24 cellular contexts compared by ENCODE assay signal in the genomic region with DNA sequence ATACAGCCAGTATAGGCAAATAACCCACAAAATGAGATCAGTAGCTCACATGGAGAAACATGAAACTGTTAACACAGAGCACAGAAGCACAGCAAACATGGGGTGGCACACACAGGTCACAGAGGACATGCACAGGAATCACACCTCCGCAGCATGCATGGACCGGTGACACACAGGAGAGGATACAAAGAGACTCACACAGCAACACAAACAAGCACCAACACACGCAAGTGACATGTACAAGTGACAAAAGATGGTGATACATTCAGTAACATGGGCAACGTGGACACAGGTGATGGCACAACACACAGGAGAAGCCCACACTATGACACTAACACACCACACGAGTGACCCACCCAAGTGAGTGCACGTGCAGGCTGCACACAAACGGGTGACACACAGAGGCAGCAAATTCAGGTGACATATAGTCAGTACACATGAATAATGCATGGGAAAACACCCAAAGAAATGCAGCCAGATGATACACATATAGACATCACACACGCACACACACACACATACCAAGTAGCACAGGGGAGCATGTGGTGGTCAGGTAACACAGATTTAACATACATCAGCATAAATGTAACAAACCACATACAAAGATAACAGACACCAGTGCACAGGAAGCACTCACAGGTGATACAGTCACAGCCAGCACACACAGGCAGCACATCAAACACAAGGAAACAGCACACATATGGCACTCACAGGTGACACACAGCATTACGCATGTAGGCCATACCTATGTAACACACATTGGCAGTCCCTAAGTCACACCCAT.
"Had no signal": no experiment of that assay in that cellular context is flagged by ENCODE, and none has a peak within 500 bp of the region (broad histone marks: within the 10 kb centered on the region; RNA-seq: fewer than 3 reads in every experiment).

No MANE protein-coding gene starts in this region.

- H3K27ac ChIP-seq: adrenal gland, ascending aorta, brain microvascular endothelial cell, dorsolateral prefrontal cortex, esophagus squamous epithelium, gastrocnemius medialis, neutrophil, parathyroid adenoma, stomach, transverse colon, vagina had no signal

- H3K4me1 ChIP-seq: adrenal gland, ascending aorta, gastrocnemius medialis, parathyroid adenoma, stomach, transverse colon had no signal

- ATAC-seq: gastrocnemius medialis; left ventricle myocardium superior; sciatic nerve; stimulated activated memory B cell treated with anti-CD40 and anti-IgM and Interleukin-4, amounts not matched to agents 10 μg/mL and 1 μg/mL and 100 μg/mL, for 72 hours; WTC11 had no signal

- H3K4me3 ChIP-seq: adrenal gland, ascending aorta, esophagus squamous epithelium, gastrocnemius medialis, stomach, transverse colon, vagina had no signal

- H3K79me2 ChIP-seq: parathyroid adenoma had no signal

- H3K27me3 ChIP-seq: adrenal gland, ascending aorta, brain microvascular endothelial cell, gastrocnemius medialis, neutrophil, transverse colon, vagina had no signal

- H3K9me3 ChIP-seq: adrenal gland, ascending aorta, esophagus squamous epithelium, gastrocnemius medialis, neutrophil, stomach, transverse colon, vagina had no signal

- H2AFZ ChIP-seq: parathyroid adenoma had no signal

- H3K36me3 ChIP-seq: adrenal gland, ascending aorta, brain microvascular endothelial cell, esophagus squamous epithelium, gastrocnemius medialis, neutrophil, stomach, transverse colon, vagina had no signal

- H3K9ac ChIP-seq: parathyroid adenoma had no signal

- DNase-seq: activated CD8-positive, alpha-beta memory T cell treated with anti-CD3 and anti-CD28 coated beads, Interleukin-2, amount 50 U/mL, for 4 hours; activated naive CD4-positive, alpha-beta T cell; brain microvascular endothelial cell; central memory CD4-positive, alpha-beta T cell; dorsolateral prefrontal cortex; esophagus squamous epithelium; gastrocnemius medialis; hippocampal formation; left ventricle myocardium superior; mammary epithelial cell; small intestine; stomach; T-helper 1 cell; transverse colon had no signal

- FAIRE-seq: colon, small intestine, TTC549 had no signal
